Comparison of ENCODE assay signal across 27 cellular contexts in genomic region chr2:94982156-94982555, GRCh38. TPM values are rescaled to one million over a fixed set of nuclear protein-coding genes. Genes with fewer than 3 reads are reported as not detected.
"Had no signal": no experiment of that assay in that cellular context is flagged by ENCODE, and none has a peak within 500 bp of the region (broad histone marks: within the 10 kb centered on the region; RNA-seq: fewer than 3 reads in every experiment).

No MANE protein-coding gene starts in this region.

- DNase-seq: cerebellar nuclear complex; dorsolateral prefrontal cortex; effector CD4-positive, alpha-beta T cell; heart left ventricle; hippocampal formation; left cardiac atrium; left lung; mesendoderm; naive thymus-derived CD8-positive, alpha-beta T cell; pancreas; retina; right lobe of liver; small intestine; stimulated activated CD4-positive, alpha-beta T cell treated with anti-CD3 and anti-CD28 coated beads, Interleukin-15, amount 100 ng/mL, for 24 hours; stimulated activated CD4-positive, alpha-beta T cell treated with anti-CD3 and anti-CD28 coated beads, Interleukin-2, amount 100 ng/mL, for 48 hours; stimulated activated naive CD4-positive, alpha-beta T cell; stimulated activated naive CD8-positive, alpha-beta T cell treated with anti-CD3 and anti-CD28 coated beads, Interleukin-15, amount 100 ng/mL, for 72 hours; trophoblast cell had no signal

- H3K4me1 Mint-ChIP-seq: stimulated activated naive CD8-positive, alpha-beta T cell treated with anti-CD3 and anti-CD28 coated beads, Interleukin-15, amount 100 ng/mL, for 72 hours had no signal

- H3K9me3 ChIP-seq: gastroesophageal sphincter, heart left ventricle, left lung, neutrophil, pancreas, right lobe of liver, suprapubic skin, thyroid gland had no signal

- H3K4me3 Mint-ChIP-seq: naive thymus-derived CD8-positive, alpha-beta T cell; stimulated activated naive CD8-positive, alpha-beta T cell treated with anti-CD3 and anti-CD28 coated beads, Interleukin-15, amount 100 ng/mL, for 72 hours had no signal

- H3K27ac ChIP-seq: dorsolateral prefrontal cortex, foreskin keratinocyte, gastroesophageal sphincter, heart left ventricle, left lung, neutrophil, pancreas, right lobe of liver, suprapubic skin, thyroid gland had no signal

- H3K4me1 ChIP-seq: foreskin keratinocyte, gastroesophageal sphincter, heart left ventricle, left lung, pancreas, right lobe of liver, suprapubic skin, thyroid gland had no signal

- H3K9me3 Mint-ChIP-seq: naive thymus-derived CD8-positive, alpha-beta T cell; stimulated activated naive CD8-positive, alpha-beta T cell treated with anti-CD3 and anti-CD28 coated beads, Interleukin-15, amount 100 ng/mL, for 72 hours had no signal

- H3K4me3 ChIP-seq: dorsolateral prefrontal cortex, gastroesophageal sphincter, heart left ventricle, left lung, pancreas, right lobe of liver, suprapubic skin, thyroid gland had no signal

- H3K36me3 ChIP-seq: gastroesophageal sphincter, heart left ventricle, left lung, neutrophil, pancreas, right lobe of liver, suprapubic skin, thyroid gland had no signal

- H3K27me3 ChIP-seq: neutrophil, pancreas, right lobe of liver, thyroid gland had no signal

- H3K36me3 Mint-ChIP-seq: naive thymus-derived CD8-positive, alpha-beta T cell had no signal

- ATAC-seq: gastroesophageal sphincter; heart left ventricle; left cardiac atrium; left lung; naive thymus-derived CD8-positive, alpha-beta T cell; pancreas; stimulated activated naive CD8-positive, alpha-beta T cell treated with anti-CD3 and anti-CD28 coated beads, Interleukin-15, amount 100 ng/mL, for 72 hours had no signal

RNA-seq across cellular contexts. Expression of gene MAL, which starts 43.4 kb away (rescaled TPM):
- total RNA-seq: fibroblast of lung, foreskin keratinocyte, lung microvascular endothelial cell, pulmonary artery endothelial cell had no signal
- polyA plus RNA-seq: fibroblast of lung, foreskin keratinocyte, neural cell had no signal
